9 cellular contexts compared by ENCODE assay signal in the genomic region with DNA sequence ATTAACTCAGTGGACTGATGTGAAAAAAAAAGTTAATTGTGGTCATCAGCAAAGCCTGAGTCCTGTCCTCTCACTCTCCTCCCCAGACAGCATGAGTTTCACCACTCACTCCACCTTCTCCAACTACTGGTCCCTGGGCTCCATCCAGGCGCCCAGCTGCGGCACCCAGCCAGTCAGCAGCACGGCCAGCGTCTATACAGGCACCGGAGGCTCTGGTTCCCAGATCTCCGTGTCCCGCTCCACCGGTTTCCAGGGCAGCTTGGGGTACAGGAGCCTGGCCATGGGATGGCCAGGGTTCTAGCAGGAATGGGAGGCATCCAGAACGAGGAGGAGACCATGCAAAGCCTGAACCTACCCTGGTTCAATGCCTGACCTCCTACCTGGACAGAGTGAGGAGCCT.
"Had no signal": no experiment of that assay in that cellular context is flagged by ENCODE, and none has a peak within 500 bp of the region (broad histone marks: within the 10 kb centered on the region; RNA-seq: fewer than 3 reads in every experiment).

No MANE protein-coding gene starts in this region.

- ATAC-seq: HCT116, K562 had no signal

- H3K9me3 Mint-ChIP-seq: HFFc6 had no signal

- FAIRE-seq: K562 had no signal

- H3K4me3 Mint-ChIP-seq: HFFc6 had no signal

- H3K27ac Mint-ChIP-seq: HFFc6 had no signal

- H3K4me3 ChIP-seq: GM23248, HAP-1, K562 had no signal

- DNase-seq: GM23248, GOT3, H7, HFFc6, IMR-90 had no signal

- H3K27ac ChIP-seq: GM23248, HL-60 had no signal

- H3K9me3 ChIP-seq: HAP-1 had no signal
